Comparison of ENCODE assay signal across 26 cellular contexts in genomic region chr15:26378304-26378703, GRCh38.
"Had no signal": no experiment of that assay in that cellular context is flagged by ENCODE, and none has a peak within 500 bp of the region (broad histone marks: within the 10 kb centered on the region; RNA-seq: fewer than 3 reads in every experiment).

No MANE protein-coding gene starts in this region.

- H2AFZ ChIP-seq: neural progenitor cell, parathyroid adenoma had no signal

- H3K9me3 ChIP-seq: ovary, right lobe of liver, thyroid gland, vagina had no signal

- H3K4me3 ChIP-seq: neural progenitor cell, ovary, psoas muscle, right lobe of liver, sigmoid colon, stomach, thoracic aorta, thyroid gland, tibial nerve, upper lobe of left lung, vagina had no signal

- ATAC-seq: natural killer cell treated with Interleukin-12 subunit alpha and Interleukin-12 subunit beta and Interleukin-15 and Interleukin-18, amount 100 ng/mL, for 72 hours; psoas muscle; right cardiac atrium; right lobe of liver; stimulated activated effector memory CD8-positive, alpha-beta T cell treated with anti-CD3 and anti-CD28 coated beads, Interleukin-12 subunit alpha, Interleukin-12 subunit beta, amount 100 ng/mL, for 72 hours; stimulated activated naive B cell treated with anti-CD40 and anti-IgM and Interleukin-4, amounts not matched to agents 10 μg/mL and 1 μg/mL and 100 μg/mL, for 72 hours had no signal

- H3K36me3 ChIP-seq: neural progenitor cell, ovary, right lobe of liver, sigmoid colon, stomach, thoracic aorta, thyroid gland, tibial nerve, upper lobe of left lung, vagina had no signal

- H3K27ac ChIP-seq: neural progenitor cell, ovary, parathyroid adenoma, psoas muscle, right lobe of liver, sigmoid colon, stomach, thoracic aorta, thyroid gland, tibial nerve, upper lobe of left lung, vagina had no signal

- H3K4me2 ChIP-seq: neural progenitor cell had no signal

- H3K9ac ChIP-seq: neural progenitor cell, parathyroid adenoma had no signal

- H3K4me1 ChIP-seq: neural progenitor cell, parathyroid adenoma, psoas muscle, right lobe of liver, sigmoid colon, stomach, thyroid gland, tibial nerve, upper lobe of left lung, vagina had no signal

- H3K79me2 ChIP-seq: parathyroid adenoma had no signal

- FAIRE-seq: small intestine, urothelium cell line had no signal

- H3K27me3 ChIP-seq: neural progenitor cell, ovary, right lobe of liver, sigmoid colon, stomach, thyroid gland, tibial nerve, upper lobe of left lung, vagina had no signal

- DNase-seq: occipital lobe; ovary; posterior cingulate gyrus; psoas muscle; right cardiac atrium; right lobe of liver; sigmoid colon; small intestine; stimulated activated CD4-positive, alpha-beta T cell treated with anti-CD3 and anti-CD28 coated beads, Interleukin-15, amount 100 ng/mL, for 24 hours; stimulated activated CD4-positive, alpha-beta T cell treated with anti-CD3 and anti-CD28 coated beads, Interleukin-2, amount 100 ng/mL, for 24 hours; stimulated activated CD4-positive, alpha-beta T cell treated with anti-CD3 and anti-CD28 coated beads, Interleukin-2, amount 100 ng/mL, for 48 hours; stimulated activated CD4-positive, alpha-beta T cell treated with anti-CD3 and anti-CD28 coated beads, Interleukin-4, amount 100 ng/mL, for 24 hours; stimulated activated naive B cell treated with anti-CD40 and anti-IgM and Interleukin-4, amounts not matched to agents 10 μg/mL and 1 μg/mL and 100 μg/mL, for 72 hours; stimulated activated naive CD4-positive, alpha-beta T cell treated with Interleukin-2 at 50 U/mL for 16 hours; stomach; thyroid gland; trophoblast cell; upper lobe of left lung had no signal
